In the genomic region with DNA sequence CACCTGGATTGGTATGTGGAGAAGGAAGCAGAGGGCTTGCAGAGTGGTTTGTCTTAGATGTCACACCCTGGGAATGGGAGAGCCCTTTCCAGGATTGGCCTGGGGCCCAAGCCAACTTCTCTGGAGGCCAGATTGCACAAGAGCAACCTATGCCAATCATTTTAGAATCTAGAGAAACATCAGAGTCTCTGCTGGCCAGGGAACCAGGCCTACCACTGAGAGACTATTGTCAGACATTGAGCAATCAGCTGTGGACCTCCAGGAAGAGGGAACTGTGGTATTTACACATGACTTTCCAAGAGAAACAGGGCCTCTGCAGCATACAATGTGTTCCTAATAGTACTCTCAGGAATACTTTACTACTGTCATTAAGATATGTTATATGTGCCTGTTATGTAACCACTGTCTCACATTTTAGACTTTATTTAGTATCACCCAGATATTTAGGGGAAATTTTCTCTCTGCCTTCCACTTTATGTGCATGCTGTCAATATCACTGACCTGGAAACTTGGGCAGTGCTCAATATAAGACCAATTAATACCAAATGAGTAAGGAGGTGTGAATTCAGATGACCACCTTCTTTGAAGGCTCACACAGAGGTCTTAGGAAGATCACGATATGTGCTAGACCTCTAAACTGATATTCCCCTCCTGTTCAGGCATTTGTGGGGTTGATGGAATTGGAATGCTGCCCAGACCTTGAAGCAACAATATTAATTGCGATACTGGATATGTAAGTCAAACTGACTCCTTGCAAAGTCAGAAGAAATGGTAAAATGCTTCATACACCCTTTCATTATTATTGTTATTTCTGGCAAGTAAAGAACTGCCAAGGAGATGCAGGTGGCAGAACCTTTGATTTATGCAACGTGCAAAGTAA, we compare ENCODE assay signal across 9 cellular contexts. TPM values are rescaled to one million over a fixed set of nuclear protein-coding genes. Genes with fewer than 3 reads are reported as not detected.
DNase-seq lines count a peak whose midpoint lies in the region; ATAC-seq, FAIRE-seq and TF ChIP-seq lines count a peak whose summit lies in the region.
"Had no signal": no experiment of that assay in that cellular context is flagged by ENCODE, and none has a peak within 500 bp of the region (broad histone marks: within the 10 kb centered on the region; RNA-seq: fewer than 3 reads in every experiment).

No MANE protein-coding gene starts in this region.

- H3K4me3 ChIP-seq in mucosa of rectum (ENCODE audit: low read length in 2 of 2), result no peak overlapping the region

- H3K27me3 ChIP-seq in mucosa of rectum (ENCODE audit: control insufficient read depth in 2 of 2, insufficient read depth in 2 of 2, low read length in 2 of 2) (no peaks in the 10 kb centered on the region), H9 (ENCODE audit: insufficient read depth, low read length) (no peaks in the 10 kb centered on the region)

- TF ChIP-seq POLR2A in GM12891 (IDR thresholded peaks at IDR 0.05; ENCODE audit: low read depth, low read length), result no peak

- no peak overlapping the region for H3K23ac ChIP-seq in H9 (ENCODE audit: insufficient read length, low read depth, low read length)

- no peaks in the 10 kb centered on the region for H3K9me3 ChIP-seq in mucosa of rectum (ENCODE audit: control insufficient read depth in 2 of 2, low read length in 2 of 2)
- H3K9me3 ChIP-seq in H9 (ENCODE audit: control insufficient read depth, low read depth, low read length), result no peaks in the 10 kb centered on the region

- no peaks in the 10 kb centered on the region for H4K20me1 ChIP-seq in H9 (ENCODE audit: control insufficient read depth, insufficient read depth, insufficient read length)

- no peaks in the 10 kb centered on the region for H3K36me3 ChIP-seq in mucosa of rectum (ENCODE audit: control insufficient read depth in 2 of 2, insufficient read depth in 2 of 2, low read length in 2 of 2)

- H4K91ac ChIP-seq in H9 (ENCODE audit: insufficient read length, low read depth, low read length), result no peak overlapping the region

- H3K36me3 Mint-ChIP-seq in H9 (ENCODE audit: insufficient read depth in 1 of 3, low read depth in 3 of 3), result no peaks in the 10 kb centered on the region

- no peak overlapping the region for H2BK15ac ChIP-seq in H9 (ENCODE audit: low read depth, low read length)

- H3K4me2 ChIP-seq in H9 (ENCODE audit: insufficient read depth, insufficient read length, low read length), result no peak overlapping the region

- H3K4ac ChIP-seq in H9 (ENCODE audit: low read depth, low read length), result no peak overlapping the region

- no peaks in the 10 kb centered on the region; a peak in 1 of 5 replicates for H3K9me3 Mint-ChIP-seq in H9

- H4K8ac ChIP-seq in H9 (replicated peaks; ENCODE audit: insufficient read length, low read depth, low read length), result no peak overlapping the region

- no peak overlapping the region for H2BK5ac ChIP-seq in H9 (ENCODE audit: insufficient read length, low read length)

- no peak overlapping the region for H2BK20ac ChIP-seq in H9 (ENCODE audit: low read depth, low read length, poor library complexity, severe bottlenecking)

- H2BK12ac ChIP-seq in H9 (ENCODE audit: insufficient read length, low read depth, low read length), result no peak overlapping the region

- H3K9ac ChIP-seq in mucosa of rectum (ENCODE audit: low read depth in 1 of 2, low read length in 2 of 2) (peak overlapping the region in 1 of 2 donors; percentile 1), H9 (ENCODE audit: extremely low read depth, insufficient read length, low read length) (no peak overlapping the region)

- peaks cover 8 to 13% of the 10 kb centered on the region in 2 donors for H3K4me1 ChIP-seq in mucosa of rectum (ENCODE audit: control insufficient read depth in 2 of 2, insufficient read depth in 2 of 2, low read length in 2 of 2)
- H3K4me1 ChIP-seq in H9 (ENCODE audit: insufficient read depth, low read length), result no peaks in the 10 kb centered on the region; the same call in 1 of the 2 replicates

- H2AFZ ChIP-seq in H9 (ENCODE audit: low read length), result no peak overlapping the region

- H3K27ac Mint-ChIP-seq in H9, result no peak overlapping the region
- H3K27ac Mint-ChIP-seq: IgD-negative memory B cell had no signal

- H3K18ac ChIP-seq in H9 (ENCODE audit: insufficient read length, low read depth, low read length), result no peak overlapping the region

- TF ChIP-seq CTCF in H9 (conservative IDR thresholded peaks at IDR 0.05), result no peak

- no peaks in the 10 kb centered on the region for H3K23me2 ChIP-seq in H9 (ENCODE audit: insufficient read length, low read depth, low read length, poor library complexity, severe bottlenecking)

- no peak overlapping the region for H4K5ac ChIP-seq in H9 (ENCODE audit: insufficient read length, low read depth, low read length)

- H3K4me3 Mint-ChIP-seq in H9, result no peak overlapping the region
- H3K4me3 Mint-ChIP-seq: IgD-negative memory B cell had no signal

- WGBS in H9 (ENCODE audit: extremely low coverage, insufficient read length, low lambda C conversion rate), result no CpG with 5 or more reads among the region's 3 CpGs

- no peak overlapping the region for H3K14ac ChIP-seq in H9 (ENCODE audit: insufficient read depth, low read length)

- H2BK120ac ChIP-seq in H9 (ENCODE audit: low read depth, low read length, poor library complexity, severe bottlenecking), result no peak overlapping the region

- ATAC-seq in esophagus mucosa (peak; percentile 72), HG02678 (IDR thresholded peaks at IDR 0.05; ENCODE audit: unreplicated experiment) (no peak), GM19023 (IDR thresholded peaks at IDR 0.05; ENCODE audit: unreplicated experiment) (no peak)

- no peak for FAIRE-seq in GM12891 (lab: Jason Lieb, UNC)

- H3K27ac ChIP-seq in mucosa of rectum (ENCODE audit: low read depth in 2 of 2, low read length in 2 of 2), result peak overlapping the region; percentile 40 to 65
- no peak overlapping the region for H3K27ac ChIP-seq in H9 (ENCODE audit: insufficient read length, low read depth, low read length)

- no peak overlapping the region for H3T11ph ChIP-seq in H9 (ENCODE audit: low read length)

- DNase-seq in D341Med (ENCODE audit: low spot score), result peak; percentile 27
- DNase-seq in NCI-H226, result peak; percentile 89
- no peak for DNase-seq in GM12891 (ENCODE audit: insufficient read length, low spot score)
- DNase-seq in H9, result no peak

- no peaks in the 10 kb centered on the region for H3K79me1 ChIP-seq in H9 (ENCODE audit: insufficient read depth, low read depth, low read length, poor library complexity, severe bottlenecking)

- no peaks in the 10 kb centered on the region for H3K79me2 ChIP-seq in H9 (ENCODE audit: insufficient read depth, low read length)

- H3K4me1 Mint-ChIP-seq in H9, result peaks cover 7 to 9% of the 10 kb centered on the region in 2 experiments; a peak in 3 of 4 replicates

- no peak overlapping the region for H3K56ac ChIP-seq in H9 (ENCODE audit: insufficient read length, low read depth, low read length)

- H2AK5ac ChIP-seq in H9 (ENCODE audit: insufficient read length, low read length), result no peak overlapping the region

- H3K27me3 Mint-ChIP-seq in H9 (ENCODE audit: low read depth), result no peaks in the 10 kb centered on the region
- H3K27me3 Mint-ChIP-seq: IgD-negative memory B cell had no signal

TF ChIP-seq in GM12891, 5 proteins besides CTCF, POLR2A, EP300 and RAD21:
- TF ChIP-seq PAX5 (IDR thresholded peaks at IDR 0.05; ENCODE audit: insufficient read depth, low read length, severe bottlenecking) (no peak), POU2F2 (IDR thresholded peaks at IDR 0.05; ENCODE audit: low read depth, low read length) (no peak), TAF1 (IDR thresholded peaks at IDR 0.05; ENCODE audit: low read depth, low read length) (no peak), POLR2AphosphoS5 (IDR thresholded peaks at IDR 0.05; ENCODE audit: low read depth, low read length) (no peak), SPI1 (IDR thresholded peaks at IDR 0.05; ENCODE audit: low read depth, low read length) (no peak)

RNA-seq across cellular contexts. Expression of a gene that starts 20.5 kb away (rescaled TPM):
- 7.0 TPM for total RNA-seq in esophagus mucosa
- polyA plus RNA-seq in GM12891 (2012; ENCODE audit: low read depth, missing spikeins), result 5.1 TPM
- total RNA-seq in H9 (2021), result not detected in 2 replicates

RNA-seq across cellular contexts. Expression of a gene that starts 50.9 kb away (rescaled TPM):
- total RNA-seq in esophagus mucosa, result 8.8 TPM
- polyA plus RNA-seq in GM12891 (2012; ENCODE audit: low read depth, missing spikeins), result 7.0 TPM
- total RNA-seq in H9 (2021), result 3.1 and 5.1 TPM in 2 replicates

Comparison
In these comparisons a context has a peak if more than half of its experiments do, and no peak if none do; other contexts are left out.
1. DNase-seq: peak in D341Med (single experiment) and NCI-H226 (single experiment); none in GM12891 (single experiment) and H9 (single experiment).